In the genomic region with DNA sequence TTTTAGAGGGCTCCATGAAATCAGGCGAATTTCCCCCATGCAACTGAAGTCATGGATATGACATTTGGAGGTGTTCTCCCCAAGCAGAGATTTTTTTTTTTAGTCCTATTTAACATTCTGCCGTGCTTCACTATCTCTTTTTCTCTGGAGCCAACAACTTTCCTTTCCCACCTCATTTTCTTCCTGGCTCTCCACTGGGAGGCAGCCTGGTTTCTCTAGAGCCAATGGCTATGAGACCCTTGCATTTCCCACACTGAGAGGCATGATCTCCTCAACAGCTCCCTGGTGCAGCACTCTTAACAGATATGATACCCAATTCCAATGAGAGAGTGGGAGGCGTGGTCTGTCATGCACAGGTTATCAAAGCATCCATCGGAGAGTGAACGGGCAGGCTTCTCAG, we compare ENCODE assay signal across 22 cellular contexts.
DNase-seq lines count a peak whose midpoint lies in the region; ATAC-seq, FAIRE-seq and TF ChIP-seq lines count a peak whose summit lies in the region.
"Had no signal": no experiment of that assay in that cellular context is flagged by ENCODE, and none has a peak within 500 bp of the region (broad histone marks: within the 10 kb centered on the region; RNA-seq: fewer than 3 reads in every experiment).

No MANE protein-coding gene starts in this region.

- no peak for DNase-seq in HepG2 (ENCODE audit: low spot score)
- DNase-seq in right lobe of liver = no peak
- DNase-seq in NCI-H82 treated with DMSO at 0.1 percent for 48 hours (lab: John Stamatoyannopoulos, UW; ENCODE audit: unreplicated experiment) = peak; percentile 3
- DNase-seq in hepatocyte (ENCODE audit: low spot score) = peak; percentile 12
- DNase-seq in NCI-H774 (lab: John Stamatoyannopoulos, UW) = no peak
- DNase-seq in stimulated activated CD8-positive, alpha-beta memory T cell treated with anti-CD3 and anti-CD28 coated beads, Interleukin-4, amount 100 ng/mL, for 48 hours = no peak
- DNase-seq in SK-N-DZ (ENCODE audit: low spot score) = no peak
- DNase-seq: DMS79 treated with DMSO at 0.1 percent for 48 hours, GM23248, HFFc6, MV-4-11, NCI-H1417 treated with DMSO at 0.1 percent for 48 hours, NCI-H2081 treated with DMSO at 0.1 percent for 48 hours, NCI-H446 treated with DMSO at 0.1 percent for 48 hours, RPMI8226, SJCRH30, T-cell had no signal

- no peak for TF ChIP-seq POLR2A in HepG2 (IDR thresholded peaks at IDR 0.05; ENCODE audit: insufficient read depth in 1 of 2, low read depth in 2 of 2, low read length in 2 of 2)
- no peak for TF ChIP-seq POLR2A in right lobe of liver (IDR thresholded peaks at IDR 0.05)

- H3K36me3 ChIP-seq in HepG2 (replicated peaks in 1 of 2; ENCODE audit: control insufficient read depth in 1 of 2, insufficient read depth in 2 of 2, low read length in 2 of 2) = no peaks in the 10 kb centered on the region
- no peaks in the 10 kb centered on the region for H3K36me3 ChIP-seq in right lobe of liver
- H3K36me3 ChIP-seq in hepatocyte (replicated peaks; ENCODE audit: insufficient read depth, low read depth) = no peaks in the 10 kb centered on the region
- H3K36me3 ChIP-seq: BLaER1 treated with 17β-estradiol and CSF1 and Interleukin-3, amounts not matched to agents 10 nM and 100 nM; SJCRH30 had no signal

- TF ChIP-seq CTCF in HepG2 (CRISPR knock-in tag; IDR thresholded peaks at IDR 0.05) (0 out of 2 replicates have a peak, but pooled peaks have one; percentile 3), right lobe of liver (IDR thresholded peaks at IDR 0.05) (no peak), hepatocyte (IDR thresholded peaks at IDR 0.05; ENCODE audit: poor library complexity) (peak; percentile 13)

- no peaks in the 10 kb centered on the region for H3K9me2 ChIP-seq in hepatocyte (replicated peaks; ENCODE audit: insufficient read depth)

- H3K4me1 ChIP-seq in HepG2 (ENCODE audit: insufficient read depth, low read length) = no peaks in the 10 kb centered on the region
- H3K4me1 ChIP-seq in right lobe of liver = no peaks in the 10 kb centered on the region
- no peaks in the 10 kb centered on the region for H3K4me1 ChIP-seq in hepatocyte (ENCODE audit: insufficient read depth)

- ATAC-seq in HepG2 (no peak), right lobe of liver (no peak)
- ATAC-seq: T-cell had no signal

- H4K20me1 ChIP-seq in HepG2 (ENCODE audit: insufficient read depth, low read length) (no peaks in the 10 kb centered on the region), hepatocyte (ENCODE audit: insufficient read depth, poor library complexity, severe bottlenecking) (no peaks in the 10 kb centered on the region)
- H4K20me1 ChIP-seq: BLaER1 treated with 17β-estradiol and CSF1 and Interleukin-3, amounts not matched to agents 10 nM and 100 nM had no signal

- H2AFZ ChIP-seq in HepG2 (ENCODE audit: low read length) (no peak overlapping the region), hepatocyte (no peak overlapping the region)
- H2AFZ ChIP-seq: GM23248 had no signal

- WGBS in HepG2 (ENCODE audit: low lambda C conversion rate) = 0% methylated on average over 5 of the region's 5 CpGs
- WGBS in right lobe of liver (ENCODE audit: insufficient coverage, low coverage, low lambda C conversion rate, missing lambda C conversion rate) = 47% methylated on average over 5 of the region's 5 CpGs
- 60% methylated on average over 5 of the region's 5 CpGs for WGBS in hepatocyte (ENCODE audit: low lambda C conversion rate, missing lambda C conversion rate)

- CTCF ChIA-PET in HepG2 (lab: Yijun Ruan, JAX; ENCODE audit: low intra/inter-chr PET ratio, low total read pairs) = no interaction called here

- no peak overlapping the region for H3K9ac ChIP-seq in HepG2 (ENCODE audit: insufficient read depth, low read depth, low read length)
- H3K9ac ChIP-seq: BLaER1 treated with 17β-estradiol and CSF1 and Interleukin-3, amounts not matched to agents 10 nM and 100 nM; GM23248 had no signal

- H3K27ac ChIP-seq in HepG2 (ENCODE audit: extremely low read length, insufficient read depth, low read length) (no peak overlapping the region), right lobe of liver (no peak overlapping the region), hepatocyte (no peak overlapping the region)
- H3K27ac ChIP-seq: BLaER1 treated with 17β-estradiol and CSF1 and Interleukin-3, amounts not matched to agents 10 nM and 100 nM; GM23248; SJCRH30 had no signal

- FAIRE-seq in HepG2 (lab: Jason Lieb, UNC) = no peak
- FAIRE-seq: G401.6, GM12891, GM19239, HTR-8/SVneo had no signal

- H3K27me3 ChIP-seq in HepG2 (ENCODE audit: control insufficient read depth in 1 of 2, insufficient read depth in 2 of 2, low read length in 2 of 2) (no peaks in the 10 kb centered on the region; a peak in 2 of 5 replicates), right lobe of liver (no peaks in the 10 kb centered on the region), hepatocyte (no peaks in the 10 kb centered on the region)
- H3K27me3 ChIP-seq: BLaER1 treated with 17β-estradiol and CSF1 and Interleukin-3, amounts not matched to agents 10 nM and 100 nM; SJCRH30 had no signal

- TF ChIP-seq EP300 in HepG2 (IDR thresholded peaks at IDR 0.05; ENCODE audit: low read depth in 2 of 2, low read length in 2 of 2) (no peak), HepG2 (CRISPR knock-in tag; IDR thresholded peaks at IDR 0.05; ENCODE audit: borderline replicate concordance) (no peak)

- POLR2A ChIA-PET in HepG2 (lab: Yijun Ruan, JAX) = no interaction called here

- no peak overlapping the region for H3K4me2 ChIP-seq in HepG2 (ENCODE audit: low read depth, low read length)
- no peak overlapping the region for H3K4me2 ChIP-seq in hepatocyte
- H3K4me2 ChIP-seq: BLaER1 treated with 17β-estradiol and CSF1 and Interleukin-3, amounts not matched to agents 10 nM and 100 nM had no signal

- no TSS peak for BruUV-seq in HepG2 (replicated peaks; lab: Mats Ljungman, UMichigan)

- H3K4me3 ChIP-seq in HepG2 (replicated peaks in 1 of 3; ENCODE audit: insufficient read depth in 1 of 3, low read depth in 2 of 3, low read length in 3 of 3) (no peak overlapping the region), right lobe of liver (no peak overlapping the region), hepatocyte (no peak overlapping the region)
- H3K4me3 ChIP-seq: BLaER1 treated with 17β-estradiol and CSF1 and Interleukin-3, amounts not matched to agents 10 nM and 100 nM; GM23248; SJCRH30 had no signal

- intact Hi-C loops in HepG2 (cut with micrococcal nuclease; ENCODE audit: unreplicated experiment) = no loop called here
- intact Hi-C loops in right lobe of liver (cut with DNase I) = no loop called here

- H3K79me2 ChIP-seq in HepG2 (ENCODE audit: insufficient read depth, low read length) (no peaks in the 10 kb centered on the region), hepatocyte (no peaks in the 10 kb centered on the region)

- H3K9me3 ChIP-seq in HepG2 (ENCODE audit: low read length) (no peaks in the 10 kb centered on the region), right lobe of liver (no peaks in the 10 kb centered on the region), hepatocyte (ENCODE audit: low read depth) (no peaks in the 10 kb centered on the region)

- in situ Hi-C loops in HepG2 (cut with HindIII; ENCODE audit: extremely low pct_ligation_motif_present, low pct_unique_long_range_greater_than_20kb) = no loop called here

- no peak for TF ChIP-seq RAD21 in HepG2 (CRISPR knock-in tag; IDR thresholded peaks at IDR 0.05)

TF ChIP-seq in HepG2, 621 proteins besides CTCF, POLR2A, EP300 and RAD21:
- TF ChIP-seq STAG1 (CRISPR knock-in tag; IDR thresholded peaks at IDR 0.05) (peak; percentile 31; the same call in 1 of the 2 replicates), SUZ12 (IDR thresholded peaks at IDR 0.05; ENCODE audit: low read depth, low read length) (no peak), REL (CRISPR knock-in tag; conservative IDR thresholded peaks at IDR 0.05) (no peak), ZNF331 (CRISPR knock-in tag; IDR thresholded peaks at IDR 0.05) (no peak)
- TF ChIP-seq, protein P1, sequence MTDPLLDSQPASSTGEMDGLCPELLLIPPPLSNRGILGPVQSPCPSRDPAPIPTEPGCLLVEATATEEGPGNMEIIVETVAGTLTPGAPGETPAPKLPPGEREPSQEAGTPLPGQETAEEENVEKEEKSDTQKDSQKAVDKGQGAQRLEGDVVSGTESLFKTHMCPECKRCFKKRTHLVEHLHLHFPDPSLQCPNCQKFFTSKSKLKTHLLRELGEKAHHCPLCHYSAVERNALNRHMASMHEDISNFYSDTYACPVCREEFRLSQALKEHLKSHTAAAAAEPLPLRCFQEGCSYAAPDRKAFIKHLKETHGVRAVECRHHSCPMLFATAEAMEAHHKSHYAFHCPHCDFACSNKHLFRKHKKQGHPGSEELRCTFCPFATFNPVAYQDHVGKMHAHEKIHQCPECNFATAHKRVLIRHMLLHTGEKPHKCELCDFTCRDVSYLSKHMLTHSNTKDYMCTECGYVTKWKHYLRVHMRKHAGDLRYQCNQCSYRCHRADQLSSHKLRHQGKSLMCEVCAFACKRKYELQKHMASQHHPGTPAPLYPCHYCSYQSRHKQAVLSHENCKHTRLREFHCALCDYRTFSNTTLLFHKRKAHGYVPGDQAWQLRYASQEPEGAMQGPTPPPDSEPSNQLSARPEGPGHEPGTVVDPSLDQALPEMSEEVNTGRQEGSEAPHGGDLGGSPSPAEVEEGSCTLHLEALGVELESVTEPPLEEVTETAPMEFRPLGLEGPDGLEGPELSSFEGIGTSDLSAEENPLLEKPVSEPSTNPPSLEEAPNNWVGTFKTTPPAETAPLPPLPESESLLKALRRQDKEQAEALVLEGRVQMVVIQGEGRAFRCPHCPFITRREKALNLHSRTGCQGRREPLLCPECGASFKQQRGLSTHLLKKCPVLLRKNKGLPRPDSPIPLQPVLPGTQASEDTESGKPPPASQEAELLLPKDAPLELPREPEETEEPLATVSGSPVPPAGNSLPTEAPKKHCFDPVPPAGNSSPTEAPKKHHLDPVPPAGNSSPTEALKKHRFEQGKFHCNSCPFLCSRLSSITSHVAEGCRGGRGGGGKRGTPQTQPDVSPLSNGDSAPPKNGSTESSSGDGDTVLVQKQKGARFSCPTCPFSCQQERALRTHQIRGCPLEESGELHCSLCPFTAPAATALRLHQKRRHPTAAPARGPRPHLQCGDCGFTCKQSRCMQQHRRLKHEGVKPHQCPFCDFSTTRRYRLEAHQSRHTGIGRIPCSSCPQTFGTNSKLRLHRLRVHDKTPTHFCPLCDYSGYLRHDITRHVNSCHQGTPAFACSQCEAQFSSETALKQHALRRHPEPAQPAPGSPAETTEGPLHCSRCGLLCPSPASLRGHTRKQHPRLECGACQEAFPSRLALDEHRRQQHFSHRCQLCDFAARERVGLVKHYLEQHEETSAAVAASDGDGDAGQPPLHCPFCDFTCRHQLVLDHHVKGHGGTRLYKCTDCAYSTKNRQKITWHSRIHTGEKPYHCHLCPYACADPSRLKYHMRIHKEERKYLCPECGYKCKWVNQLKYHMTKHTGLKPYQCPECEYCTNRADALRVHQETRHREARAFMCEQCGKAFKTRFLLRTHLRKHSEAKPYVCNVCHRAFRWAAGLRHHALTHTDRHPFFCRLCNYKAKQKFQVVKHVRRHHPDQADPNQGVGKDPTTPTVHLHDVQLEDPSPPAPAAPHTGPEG (CRISPR knock-in tag; IDR thresholded peaks at IDR 0.05) = no peak

Comparison
In these comparisons a context has a peak if more than half of its experiments do, and no peak if none do; other contexts are left out.
1. CTCF ChIP-seq: peak in HepG2 (single experiment) and hepatocyte (single experiment); none in right lobe of liver (0 of 4).
2. DNase-seq: peak in NCI-H82 treated with DMSO at 0.1 percent for 48 hours (single experiment) and hepatocyte (single experiment); none in HepG2 (single experiment), right lobe of liver (0 of 3), NCI-H774 (single experiment), stimulated activated CD8-positive, alpha-beta memory T cell treated with anti-CD3 and anti-CD28 coated beads, Interleukin-4, amount 100 ng/mL, for 48 hours (single experiment) and SK-N-DZ (single experiment).